1 cellular context compared by ENCODE assay signal in genomic region chr22:27868738-27869282, GRCh38.
TF ChIP-seq lines count a peak whose summit lies in the region.

No MANE protein-coding gene starts in this region.

TF ChIP-seq in GM23338, 12 proteins besides CTCF, POLR2A, EP300 and RAD21 (continued from another document):
- TF ChIP-seq ETS1 (IDR thresholded peaks at IDR 0.05) (no peak), EZH2phosphoT487 (IDR thresholded peaks at IDR 0.05; ENCODE audit: unreplicated experiment) (no peak), STAT1 (IDR thresholded peaks at IDR 0.05; ENCODE audit: unreplicated experiment) (no peak), POLR2AphosphoS5 (IDR thresholded peaks at IDR 0.05; ENCODE audit: low read depth) (no peak), NANOG (IDR thresholded peaks at IDR 0.05; ENCODE audit: borderline replicate concordance) (no peak)
